Comparison of ENCODE assay signal across 25 cellular contexts in the genomic region with DNA sequence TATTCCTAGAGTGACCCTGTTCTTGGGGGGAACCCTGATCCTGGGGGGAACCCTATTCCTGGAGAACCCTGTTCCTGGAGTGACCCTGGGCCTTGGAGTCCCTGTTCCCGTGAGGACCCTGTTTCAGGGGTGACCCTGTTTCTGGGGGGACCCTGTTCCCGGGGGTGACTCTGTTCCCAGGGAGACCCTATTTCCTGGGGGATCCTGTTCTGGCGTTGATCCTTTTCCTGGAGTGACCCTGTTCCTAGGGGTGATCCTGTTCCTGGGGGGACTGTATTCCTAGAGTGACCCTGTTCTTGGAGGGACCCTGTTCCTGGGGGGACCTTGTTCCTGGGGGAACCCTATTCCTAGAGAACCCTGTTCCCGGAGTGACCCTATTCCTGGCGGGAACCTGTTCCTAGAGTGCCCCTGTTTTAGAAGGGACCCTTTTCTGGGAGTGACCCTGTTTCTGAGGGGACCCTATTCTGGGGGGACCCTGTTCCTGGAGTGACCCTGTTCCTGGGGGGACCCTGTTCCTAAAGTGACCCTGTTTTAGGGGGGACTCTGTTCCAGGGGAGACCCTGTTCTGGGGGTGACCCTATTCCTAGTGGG. TPM values are rescaled to one million over a fixed set of nuclear protein-coding genes. Genes with fewer than 3 reads are reported as not detected.
DNase-seq lines count a peak whose midpoint lies in the region; ATAC-seq, FAIRE-seq and TF ChIP-seq lines count a peak whose summit lies in the region.
"Had no signal": no experiment of that assay in that cellular context is flagged by ENCODE, and none has a peak within 500 bp of the region (broad histone marks: within the 10 kb centered on the region; RNA-seq: fewer than 3 reads in every experiment).

No MANE protein-coding gene starts in this region.

- peaks cover 6% of the 10 kb centered on the region for H3K4me1 Mint-ChIP-seq in activated T-cell treated with anti-CD3 and anti-CD28 coated beads, Interleukin-2, amount 50 U/mL, for 4 hours (ENCODE audit: low read depth)

- no peaks in the 10 kb centered on the region for H4K20me1 ChIP-seq in GM12878 (ENCODE audit: control insufficient read depth, insufficient read depth)

- H2AK5ac ChIP-seq in neuronal stem cell (ENCODE audit: low read depth, low read length), result no peak overlapping the region

- no peak overlapping the region for H2BK12ac ChIP-seq in neuronal stem cell (ENCODE audit: low read length)

- no peak overlapping the region for H3K4me3 Mint-ChIP-seq in activated T-cell treated with anti-CD3 and anti-CD28 coated beads, Interleukin-2, amount 50 U/mL, for 4 hours
- H3K4me3 Mint-ChIP-seq: CD4-positive, alpha-beta T cell had no signal

- H3K27me3 Mint-ChIP-seq in activated T-cell treated with anti-CD3 and anti-CD28 coated beads, Interleukin-2, amount 50 U/mL, for 4 hours (ENCODE audit: low read depth), result no peaks in the 10 kb centered on the region
- H3K27me3 Mint-ChIP-seq: CD4-positive, alpha-beta T cell had no signal

- 59% methylated on average over 5 of the region's 5 CpGs for WGBS in GM12878 (ENCODE audit: insufficient coverage, insufficient replicate concordance, low lambda C conversion rate, missing lambda C conversion rate)
- no CpG with 5 or more reads among the region's 5 CpGs for WGBS in neuronal stem cell (ENCODE audit: extremely low coverage in 2 of 2, insufficient read length in 2 of 2, insufficient replicate concordance in 1 of 2), 2 donors

- H3K4ac ChIP-seq in neuronal stem cell (ENCODE audit: low read length), result no peak overlapping the region

- POLR2A ChIA-PET in GM12878 (lab: Charles Lee), result interaction anchor here (1.0 kb wide), 1 partner anchor 11 kb away, joined by 3 read pairs; no protein-coding TSS in a partner anchor

- H3K14ac ChIP-seq in neuronal stem cell (ENCODE audit: low read length), result peak overlapping the region; percentile 1

- DNase-seq in GM12878 (ENCODE audit: low read depth, low spot score) (no peak), neuronal stem cell (ENCODE audit: low spot score) (no peak), posterior vena cava (ENCODE audit: low spot score) (no peak)
- no peak for DNase-seq in activated T-cell treated with anti-CD3 and anti-CD28 coated beads, Interleukin-2, amount 50 U/mL, for 4 hours
- DNase-seq: BE2C; CD4-positive, alpha-beta T cell; COR-L47; DMS79 treated with DMSO at 0.1 percent for 48 hours; KG1; NCI-H1105; NCI-H2029 treated with DMSO at 0.1 percent for 48 hours; NCI-H2171; NCI-H524 treated with DMSO at 0.1 percent for 48 hours; NCI-H82; Peyer's patch; T-helper 1 cell had no signal

- H3K36me3 ChIP-seq in ES-I3 (ENCODE audit: insufficient read depth, low read length), result no peaks in the 10 kb centered on the region
- peaks cover 99% of the 10 kb centered on the region for H3K36me3 ChIP-seq in KOPT-K1 (ENCODE audit: insufficient read depth, low read length)
- peaks cover 0 to under 1% of the 10 kb centered on the region in 2 experiments; a peak in 3 of 4 replicates for H3K36me3 ChIP-seq in GM12878 (ENCODE audit: control insufficient read depth in 2 of 2, insufficient read depth in 2 of 2, low read length in 1 of 2)
- no peaks in the 10 kb centered on the region for H3K36me3 ChIP-seq in neuronal stem cell (replicated peaks in 1 of 2; ENCODE audit: control insufficient read depth in 2 of 2, insufficient read depth in 2 of 2, low read length in 2 of 2)
- H3K36me3 ChIP-seq: BE2C, HAP-1, Peyer's patch had no signal

- no peak overlapping the region for H3K23ac ChIP-seq in neuronal stem cell (ENCODE audit: low read depth, low read length, poor library complexity)

- no peak overlapping the region for H4K91ac ChIP-seq in neuronal stem cell (ENCODE audit: low read depth, low read length, poor library complexity)

- no peak for FAIRE-seq in GM12878 (lab: Jason Lieb, UNC)
- FAIRE-seq: A549 had no signal

- intact Hi-C loops in GM12878 (cut with micrococcal nuclease; ENCODE audit: unreplicated experiment) (no loop called here), posterior vena cava (cut with DNase I) (loop anchor here in 1 of 2 donors (1.0 kb wide), 1 partner anchor 192 kb away; no protein-coding TSS in a partner anchor)

- ATAC-seq in GM12878 (no peak), GM19395 (IDR thresholded peaks at IDR 0.05; ENCODE audit: unreplicated experiment) (no peak), HG03571 (IDR thresholded peaks at IDR 0.05; ENCODE audit: unreplicated experiment) (no peak)
- ATAC-seq in activated T-cell treated with anti-CD3 and anti-CD28 coated beads, Interleukin-2, amount 50 U/mL, for 4 hours, result no peak
- ATAC-seq: A549 had no signal

- peaks cover 5% of the 10 kb centered on the region; the same call in 1 of the 2 replicates for H3K79me2 ChIP-seq in GM12878 (ENCODE audit: control insufficient read depth, insufficient read depth, low read length)

- no peaks in the 10 kb centered on the region for H3K9me3 ChIP-seq in ES-I3 (ENCODE audit: control insufficient read depth, insufficient read depth, low read length)
- no peaks in the 10 kb centered on the region for H3K9me3 ChIP-seq in KOPT-K1 (ENCODE audit: insufficient read depth, low read length, poor library complexity, severe bottlenecking)
- H3K9me3 ChIP-seq in GM12878 (replicated peaks; ENCODE audit: control insufficient read depth, insufficient read depth, low read length), result no peaks in the 10 kb centered on the region; the same call in 2 of the 3 replicates
- H3K9me3 ChIP-seq in neuronal stem cell (replicated peaks in 1 of 2; ENCODE audit: control insufficient read depth in 2 of 2, insufficient read depth in 1 of 2, low read depth in 1 of 2, low read length in 2 of 2), result peaks cover 0 to 2% of the 10 kb centered on the region in 2 donors
- H3K9me3 ChIP-seq: A549, BE2C, HAP-1, Peyer's patch, SJSA1 had no signal

- SMC1A ChIA-PET in GM12878 (lab: Charles Lee; ENCODE audit: uncharacterized antibody, unreplicated experiment), result no interaction called here

- H2AFZ ChIP-seq in GM12878 (ENCODE audit: control insufficient read depth, low read depth, low read length), result no peak overlapping the region
- no peak overlapping the region for H2AFZ ChIP-seq in neuronal stem cell (ENCODE audit: low read length)

- no peaks in the 10 kb centered on the region for H3K9me3 Mint-ChIP-seq in activated T-cell treated with anti-CD3 and anti-CD28 coated beads, Interleukin-2, amount 50 U/mL, for 4 hours
- H3K9me3 Mint-ChIP-seq: CD4-positive, alpha-beta T cell had no signal

- CTCF ChIA-PET in GM12878 (lab: Yijun Ruan, JAX), result interaction anchor here (1.0 to 1.2 kb wide), 2 partner anchors 22 to 25 kb away, joined by 3 to 4 read pairs; no protein-coding TSS in a partner anchor

- H2BK5ac ChIP-seq in neuronal stem cell (ENCODE audit: low read length), result peak overlapping the region; percentile 27

- H3K18ac ChIP-seq in neuronal stem cell (ENCODE audit: low read length), result no peak overlapping the region

- no peak overlapping the region for H3K4me2 ChIP-seq in GM12878 (ENCODE audit: control insufficient read depth, insufficient read depth)
- H3K4me2 ChIP-seq in neuronal stem cell (ENCODE audit: insufficient read depth, low read length, poor library complexity, severe bottlenecking), result no peak overlapping the region
- H3K4me2 ChIP-seq: A549 had no signal

- H4K8ac ChIP-seq in neuronal stem cell (ENCODE audit: low read depth, low read length), result no peak overlapping the region

- H3K27me3 ChIP-seq in GM12878 (replicated peaks in 1 of 2; ENCODE audit: control insufficient read depth in 2 of 2, insufficient read depth in 2 of 2, low read length in 1 of 2) (no peaks in the 10 kb centered on the region), neuronal stem cell (ENCODE audit: control insufficient read depth in 3 of 3, insufficient read depth in 3 of 3, low read depth in 1 of 3, low read length in 3 of 3) (no peaks in the 10 kb centered on the region)
- H3K27me3 ChIP-seq: BE2C, Peyer's patch, SJSA1 had no signal

- no peak overlapping the region for H2BK120ac ChIP-seq in neuronal stem cell (ENCODE audit: low read depth, low read length)

- H3K4me3 ChIP-seq in GM12878 (no peak overlapping the region), neuronal stem cell (ENCODE audit: low read length in 2 of 2) (no peak overlapping the region)
- H3K4me3 ChIP-seq: A549, HAP-1, Peyer's patch, SJSA1 had no signal

- peaks cover 4% of the 10 kb centered on the region for H3K79me1 ChIP-seq in neuronal stem cell (ENCODE audit: low read depth, low read length)

- H3K4me1 ChIP-seq in ES-I3 (ENCODE audit: insufficient read depth, low read length) (peaks cover 4% of the 10 kb centered on the region; the same call in 1 of the 2 replicates), GM12878 (ENCODE audit: control insufficient read depth, insufficient read depth, low read length) (peaks cover 23% of the 10 kb centered on the region), neuronal stem cell (ENCODE audit: control insufficient read depth in 2 of 2, insufficient read depth in 1 of 2, low read depth in 1 of 2, low read length in 2 of 2) (peaks cover 0 to 4% of the 10 kb centered on the region in 2 donors)
- H3K4me1 ChIP-seq: BE2C, HAP-1, Peyer's patch had no signal

- no peak for TF ChIP-seq POLR2A in GM12878 (IDR thresholded peaks at IDR 0.05; ENCODE audit: low read depth, low read length)

- no peak for TF ChIP-seq EP300 in GM12878 (IDR thresholded peaks at IDR 0.05; ENCODE audit: borderline replicate concordance in 1 of 2, control insufficient read depth in 1 of 2, low read depth in 2 of 2, low read length in 2 of 2)

- no peak for TF ChIP-seq CTCF in GM12878 (IDR thresholded peaks at IDR 0.05 in 2 of 3, conservative IDR thresholded peaks at IDR 0.05 in 1 of 3; ENCODE audit: control insufficient read depth in 2 of 3, extremely low read depth in 1 of 3, insufficient read depth in 1 of 3, low read depth in 3 of 3, low read length in 3 of 3)

- peak overlapping the region; percentile 13; the same call in 1 of the 2 replicates for H3K9ac ChIP-seq in ES-I3 (ENCODE audit: low read depth, low read length)
- H3K9ac ChIP-seq in GM12878 (ENCODE audit: control insufficient read depth, insufficient read depth, low read length), result no peak overlapping the region
- H3K9ac ChIP-seq in neuronal stem cell (ENCODE audit: low read depth, low read length, poor library complexity), result no peak overlapping the region

- in situ Hi-C loops in GM12878 (cut with MboI), result no loop called here

- peak overlapping the region; percentile 35 for H2BK15ac ChIP-seq in neuronal stem cell (ENCODE audit: low read length)

- TF ChIP-seq RAD21 in GM12878 (IDR thresholded peaks at IDR 0.05; ENCODE audit: insufficient read depth, low read depth, low read length), result no peak

- no TSS peak for BruUV-seq in GM12878 (replicated peaks; lab: Mats Ljungman, UMichigan)

- peak overlapping the region; percentile 99 for H3K27ac ChIP-seq in KOPT-K1 (ENCODE audit: low read depth, low read length, poor library complexity, severe bottlenecking)
- H3K27ac ChIP-seq in GM12878 (ENCODE audit: control insufficient read depth, insufficient read depth), result no peak overlapping the region
- no peak overlapping the region for H3K27ac ChIP-seq in neuronal stem cell (replicated peaks; ENCODE audit: low read length)
- H3K27ac ChIP-seq: A549, Peyer's patch, SJSA1 had no signal

- H3K36me3 Mint-ChIP-seq in activated T-cell treated with anti-CD3 and anti-CD28 coated beads, Interleukin-2, amount 50 U/mL, for 4 hours (ENCODE audit: insufficient read depth), result peaks cover 2% of the 10 kb centered on the region

- RAD21 ChIA-PET in GM12878 (lab: Charles Lee; ENCODE audit: unreplicated experiment), result no interaction called here

RNA-seq across cellular contexts. Expression of a gene that starts 15.0 kb away (rescaled TPM):
- 17.5 and 19.5 TPM in 2 replicates for total RNA-seq in GM12878 (2013; cell fraction: nucleolus; rRNA removed)
- total RNA-seq in GM12878 (2014; rRNA removed) (16.7 and 18.0 TPM in 2 replicates), GM12878 (2014; rRNA removed; fragmentation: Illumina TruSeq; extraction: Trizol) (8.7 and 9.5 TPM in 2 replicates), GM12878 (2021) (16.2 and 16.9 TPM in 2 replicates), posterior vena cava (1 to 10 TPM; 7.0 to 9.9 TPM)
- polyA plus RNA-seq in GM12878 (2011; ENCODE audit: low read depth), result 1.9 TPM
- polyA plus RNA-seq in GM12878 (2011; rRNA removed) (10.2 and 16.6 TPM in 2 replicates), GM12878 (2014; fragmentation: Illumina TruSeq; extraction: Trizol) (2.5 and 7.3 TPM in 2 replicates), GM12878 (2014; fragmentation: Nextera tagmentation; extraction: Ambion mirVana) (1 to 10 TPM in 1 of 2 experiments, under 1 TPM in 1; 0.42 to 1.7 TPM), GM12878 (2014; rRNA removed) (13.0 and 13.8 TPM in 2 replicates), GM12878 (2016; fragmentation: Nextera tagmentation; extraction: Ambion mirVana) (10 to 100 TPM in 1 of 2 experiments, 1 to 10 TPM in 1; 8.7 to 10.1 TPM)
- polyA plus RNA-seq in GM12878 (2011; cell fraction: cytosol; rRNA removed), result 23.5 and 26.3 TPM in 2 replicates
- 16.4 and 17.5 TPM in 2 replicates for polyA plus RNA-seq in GM12878 (2011; cell fraction: nucleus; rRNA removed)
- polyA plus RNA-seq in GM12878 (2012), result 6.3 and 11.1 TPM in 2 replicates
- polyA minus RNA-seq in GM12878 (2011; rRNA and poly(A)+ RNA removed), result 13.3 and 23.2 TPM in 2 replicates
- 10.2 and 11.1 TPM in 2 replicates for polyA minus RNA-seq in GM12878 (2011; cell fraction: cytosol; rRNA and poly(A)+ RNA removed)
- 4.6 and 6.2 TPM in 2 replicates for polyA minus RNA-seq in GM12878 (2011; cell fraction: nucleus; rRNA and poly(A)+ RNA removed)
- 0.01 TPM for polyA plus RNA-seq in neuronal stem cell (2013, experiment 1 of 2)
- polyA plus RNA-seq in neuronal stem cell (2013, experiment 2 of 2), result not detected
- total RNA-seq in activated T-cell treated with anti-CD3 and anti-CD28 coated beads, Interleukin-2, amount 50 U/mL, for 4 hours, result 10 to 100 TPM in 2 of 3 donors, 1 to 10 TPM in 1; 8.8 to 19.9 (median 11.3) TPM
- total RNA-seq: OCI-LY7 had no signal

RNA-seq across cellular contexts. Expression of a gene that starts 27.7 kb away (rescaled TPM):
- total RNA-seq in GM12878 (2013; cell fraction: nucleolus; rRNA removed), result 25.9 and 29.4 TPM in 2 replicates
- total RNA-seq in GM12878 (2014; rRNA removed), result 50.1 and 57.7 TPM in 2 replicates
- total RNA-seq in GM12878 (2014; rRNA removed; fragmentation: Illumina TruSeq; extraction: Trizol), result 4.7 and 6.1 TPM in 2 replicates
- 32.4 and 33.7 TPM in 2 replicates for total RNA-seq in GM12878 (2021)
- polyA plus RNA-seq in GM12878 (2011; ENCODE audit: low read depth), result 5.5 TPM
- not detected in 2 replicates for polyA plus RNA-seq in GM12878 (2011; rRNA removed)
- 0.04 TPM in 1 of 2 replicates, not detected in the other for polyA plus RNA-seq in GM12878 (2011; cell fraction: cytosol; rRNA removed)
- 0.26 and 0.33 TPM in 2 replicates for polyA plus RNA-seq in GM12878 (2011; cell fraction: nucleus; rRNA removed)
- polyA plus RNA-seq in GM12878 (2012), result 20.4 and 25.5 TPM in 2 replicates
- 0.54 TPM in 1 of 2 replicates, not detected in the other for polyA plus RNA-seq in GM12878 (2014; fragmentation: Illumina TruSeq; extraction: Trizol)
- polyA plus RNA-seq in GM12878 (2014; fragmentation: Nextera tagmentation; extraction: Ambion mirVana), result 1 to 10 TPM in 1 of 2 experiments, under 1 TPM in 1; 0.19 to 1.2 TPM
- polyA plus RNA-seq in GM12878 (2014; rRNA removed), result 35.7 and 44.5 TPM in 2 replicates
- polyA plus RNA-seq in GM12878 (2016; fragmentation: Nextera tagmentation; extraction: Ambion mirVana), result 10 to 100 TPM; 42.2 to 43.3 TPM
- not detected in 2 replicates for polyA minus RNA-seq in GM12878 (2011; rRNA and poly(A)+ RNA removed)
- not detected in 2 replicates for polyA minus RNA-seq in GM12878 (2011; cell fraction: cytosol; rRNA and poly(A)+ RNA removed)
- 0.29 TPM in 1 of 2 replicates, not detected in the other for polyA minus RNA-seq in GM12878 (2011; cell fraction: nucleus; rRNA and poly(A)+ RNA removed)
- not detected for polyA plus RNA-seq in neuronal stem cell (2013, experiment 1 of 2)
- polyA plus RNA-seq in neuronal stem cell (2013, experiment 2 of 2), result not detected
- total RNA-seq in posterior vena cava, result 1 to 10 TPM; 1.7 to 3.1 TPM
- 10 to 100 TPM; 19.4 to 24.5 (median 23.8) TPM for total RNA-seq in activated T-cell treated with anti-CD3 and anti-CD28 coated beads, Interleukin-2, amount 50 U/mL, for 4 hours
- total RNA-seq: G401, SJSA1 had no signal

RNA-seq across cellular contexts. Expression of a gene that starts 34.9 kb away (rescaled TPM):
- 37.3 and 45.2 TPM in 2 replicates for total RNA-seq in GM12878 (2013; cell fraction: nucleolus; rRNA removed)
- total RNA-seq in GM12878 (2014; rRNA removed) (35.0 and 43.0 TPM in 2 replicates), GM12878 (2014; rRNA removed; fragmentation: Illumina TruSeq; extraction: Trizol) (14.5 and 18.6 TPM in 2 replicates), GM12878 (2021) (69.2 and 79.1 TPM in 2 replicates), posterior vena cava (10 to 100 TPM; 37.7 to 40.4 TPM)
- polyA plus RNA-seq in GM12878 (2011; ENCODE audit: low read depth), result 8.1 TPM
- polyA plus RNA-seq in GM12878 (2011; rRNA removed) (10.7 and 29.5 TPM in 2 replicates), GM12878 (2014; fragmentation: Illumina TruSeq; extraction: Trizol) (2.3 and 11.6 TPM in 2 replicates), GM12878 (2014; fragmentation: Nextera tagmentation; extraction: Ambion mirVana) (1 to 10 TPM; 2.2 to 7.2 TPM), GM12878 (2014; rRNA removed) (42.6 and 64.0 TPM in 2 replicates), GM12878 (2016; fragmentation: Nextera tagmentation; extraction: Ambion mirVana) (10 to 100 TPM; 71.8 to 75.2 TPM)
- polyA plus RNA-seq in GM12878 (2011; cell fraction: cytosol; rRNA removed), result 38.7 and 57.3 TPM in 2 replicates
- 95.1 and 119 TPM in 2 replicates for polyA plus RNA-seq in GM12878 (2011; cell fraction: nucleus; rRNA removed)
- polyA plus RNA-seq in GM12878 (2012), result 36.4 and 40.2 TPM in 2 replicates
- polyA minus RNA-seq in GM12878 (2011; rRNA and poly(A)+ RNA removed), result 28.0 and 50.8 TPM in 2 replicates
- 25.0 and 25.9 TPM in 2 replicates for polyA minus RNA-seq in GM12878 (2011; cell fraction: cytosol; rRNA and poly(A)+ RNA removed)
- polyA minus RNA-seq in GM12878 (2011; cell fraction: nucleus; rRNA and poly(A)+ RNA removed), result 12.5 and 24.5 TPM in 2 replicates
- polyA plus RNA-seq in neuronal stem cell (2013, experiment 1 of 2), result 20.8 TPM
- polyA plus RNA-seq in neuronal stem cell (2013, experiment 2 of 2), result 20.9 TPM
- 100 to 1,000 TPM; 169 to 200 (median 177) TPM for total RNA-seq in activated T-cell treated with anti-CD3 and anti-CD28 coated beads, Interleukin-2, amount 50 U/mL, for 4 hours

RNA-seq across cellular contexts. Expression of a gene that starts 56.7 kb away (rescaled TPM):
- 5.3 and 6.9 TPM in 2 replicates for total RNA-seq in GM12878 (2013; cell fraction: nucleolus; rRNA removed)
- 5.0 and 6.8 TPM in 2 replicates for total RNA-seq in GM12878 (2014; rRNA removed)
- 3.0 and 4.7 TPM in 2 replicates for total RNA-seq in GM12878 (2014; rRNA removed; fragmentation: Illumina TruSeq; extraction: Trizol)
- 9.7 and 10.6 TPM in 2 replicates for total RNA-seq in GM12878 (2021)
- polyA plus RNA-seq in GM12878 (2011; ENCODE audit: low read depth), result 3.1 TPM
- 1.1 and 1.6 TPM in 2 replicates for polyA plus RNA-seq in GM12878 (2011; rRNA removed)
- 3.6 and 4.8 TPM in 2 replicates for polyA plus RNA-seq in GM12878 (2011; cell fraction: cytosol; rRNA removed)
- polyA plus RNA-seq in GM12878 (2011; cell fraction: nucleus; rRNA removed), result 6.0 and 6.4 TPM in 2 replicates
- polyA plus RNA-seq in GM12878 (2012), result 5.0 and 5.7 TPM in 2 replicates
- polyA plus RNA-seq in GM12878 (2014; fragmentation: Illumina TruSeq; extraction: Trizol), result 7.5 and 7.9 TPM in 2 replicates
- polyA plus RNA-seq in GM12878 (2014; fragmentation: Nextera tagmentation; extraction: Ambion mirVana), result under 1 TPM; 0.07 to 0.21 TPM
- polyA plus RNA-seq in GM12878 (2014; rRNA removed), result 5.5 and 6.4 TPM in 2 replicates
- polyA plus RNA-seq in GM12878 (2016; fragmentation: Nextera tagmentation; extraction: Ambion mirVana), result 1 to 10 TPM; 1.9 to 2.2 TPM
- polyA minus RNA-seq in GM12878 (2011; rRNA and poly(A)+ RNA removed), result 5.2 and 7.8 TPM in 2 replicates
- 1.6 and 2.8 TPM in 2 replicates for polyA minus RNA-seq in GM12878 (2011; cell fraction: cytosol; rRNA and poly(A)+ RNA removed)
- 0.60 and 2.1 TPM in 2 replicates for polyA minus RNA-seq in GM12878 (2011; cell fraction: nucleus; rRNA and poly(A)+ RNA removed)
- 19.2 TPM for polyA plus RNA-seq in neuronal stem cell (2013, experiment 1 of 2)
- 20.0 TPM for polyA plus RNA-seq in neuronal stem cell (2013, experiment 2 of 2)
- 10 to 100 TPM; 71.9 to 76.5 TPM for total RNA-seq in posterior vena cava
- total RNA-seq in activated T-cell treated with anti-CD3 and anti-CD28 coated beads, Interleukin-2, amount 50 U/mL, for 4 hours, result 10 to 100 TPM in 2 of 3 donors, 1 to 10 TPM in 1; 8.0 to 13.5 (median 11.0) TPM
